13 cellular contexts compared by ENCODE assay signal in the genomic region with DNA sequence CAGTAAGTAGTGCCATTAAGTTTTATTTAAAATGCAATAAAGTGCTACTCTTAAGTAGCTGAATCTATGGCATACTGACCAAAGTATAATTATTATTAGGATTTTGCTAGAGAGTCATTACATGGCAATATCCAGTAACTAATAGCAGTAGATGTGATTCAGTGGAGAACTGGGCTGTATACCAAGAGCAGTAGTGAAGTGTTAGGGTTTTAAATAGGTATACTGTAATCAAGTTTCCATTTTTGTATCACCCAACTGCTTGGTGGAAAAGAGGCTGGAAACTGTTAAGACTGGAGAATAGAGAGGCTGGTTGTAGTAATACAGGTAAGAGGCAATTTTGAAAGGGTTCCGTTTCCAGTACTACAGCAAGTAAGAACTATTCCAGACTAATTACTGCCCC.
"Had no signal": no experiment of that assay in that cellular context is flagged by ENCODE, and none has a peak within 500 bp of the region (broad histone marks: within the 10 kb centered on the region; RNA-seq: fewer than 3 reads in every experiment).

No MANE protein-coding gene starts in this region.

- DNase-seq: activated CD4-positive, alpha-beta T cell treated with anti-CD3 and anti-CD28 coated beads for 48 hours; activated effector memory CD4-positive, alpha-beta T cell treated with anti-CD3 and anti-CD28 coated beads, Interleukin-2, amount 50 U/mL, for 16 hours; activated naive CD8-positive, alpha-beta T cell treated with anti-CD3 and anti-CD28 coated beads for 36 hours; activated T-cell treated with anti-CD3 and anti-CD28 coated beads, Interleukin-2, amount 50 U/mL, for 1 hour; anterior cingulate cortex; effector CD4-positive, alpha-beta T cell; foreskin melanocyte; tibial artery had no signal

- H3K27ac Mint-ChIP-seq: WTC11 had no signal

- H3K4me1 ChIP-seq: vagina had no signal

- H3K4me3 Mint-ChIP-seq: activated naive CD8-positive, alpha-beta T cell treated with anti-CD3 and anti-CD28 coated beads for 36 hours; stimulated activated effector memory CD8-positive, alpha-beta T cell treated with anti-CD3 and anti-CD28 coated beads, Interleukin-12 subunit alpha, Interleukin-12 subunit beta, amount 100 ng/mL, for 72 hours; WTC11 had no signal

- ATAC-seq: stimulated activated effector memory CD8-positive, alpha-beta T cell treated with anti-CD3 and anti-CD28 coated beads, Interleukin-12 subunit alpha, Interleukin-12 subunit beta, amount 100 ng/mL, for 72 hours; WTC11 had no signal

- H3K4me3 ChIP-seq: coronary artery, smooth muscle cell, tibial artery, vagina had no signal

- H3K27me3 ChIP-seq: tibial artery, vagina had no signal

- H3K27me3 Mint-ChIP-seq: activated naive CD8-positive, alpha-beta T cell treated with anti-CD3 and anti-CD28 coated beads for 36 hours had no signal

- H3K4me1 Mint-ChIP-seq: stimulated activated effector memory CD8-positive, alpha-beta T cell treated with anti-CD3 and anti-CD28 coated beads, Interleukin-12 subunit alpha, Interleukin-12 subunit beta, amount 100 ng/mL, for 72 hours had no signal

- H3K4me2 ChIP-seq: smooth muscle cell had no signal
